12 cellular contexts compared by ENCODE assay signal in the genomic region with DNA sequence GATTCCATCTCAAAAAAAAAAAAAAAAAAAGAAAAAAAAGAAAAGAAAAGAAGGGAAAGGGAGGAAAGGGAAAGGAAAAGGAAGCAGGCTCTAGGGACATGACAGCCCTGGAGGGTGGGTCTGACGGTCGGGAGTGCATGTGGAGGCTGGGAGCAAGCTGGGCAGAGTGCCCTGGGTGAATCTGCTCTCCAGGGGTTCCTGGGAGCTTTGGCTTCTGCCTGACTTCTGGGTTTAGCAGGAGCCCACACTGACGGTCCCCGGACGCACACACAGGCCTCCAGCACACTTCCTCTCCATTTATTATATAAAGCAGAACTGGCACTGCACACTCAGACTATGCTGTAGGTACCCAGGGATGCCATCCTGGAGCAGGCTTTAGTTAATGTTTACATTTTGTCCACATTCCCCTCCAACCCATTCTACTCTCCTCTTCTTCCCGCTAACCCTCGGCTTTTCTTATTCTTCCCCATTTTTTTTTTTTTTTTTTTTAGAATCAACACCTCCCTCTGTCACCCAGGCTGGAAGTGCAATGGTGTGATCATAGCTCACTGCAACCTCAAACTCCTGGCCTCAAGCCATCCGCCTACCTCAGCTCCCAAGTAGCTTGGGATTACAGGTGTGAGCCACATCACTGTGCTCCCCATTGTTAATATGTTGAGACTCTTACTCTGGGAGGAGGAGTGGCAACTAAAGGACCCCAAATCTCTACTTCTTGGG.
DNase-seq lines count a peak whose midpoint lies in the region; ATAC-seq and TF ChIP-seq lines count a peak whose summit lies in the region.
"Had no signal": no experiment of that assay in that cellular context is flagged by ENCODE, and none has a peak within 500 bp of the region (broad histone marks: within the 10 kb centered on the region; RNA-seq: fewer than 3 reads in every experiment).

No MANE protein-coding gene starts in this region.

- no peaks in the 10 kb centered on the region for H3K27me3 Mint-ChIP-seq in activated CD4-positive, alpha-beta T cell treated with anti-CD3 and anti-CD28 coated beads for 36 hours

- H3K9me3 ChIP-seq in AG04450 (ENCODE audit: control insufficient read depth, insufficient read depth, low read length): no peaks in the 10 kb centered on the region
- no peaks in the 10 kb centered on the region for H3K9me3 ChIP-seq in Karpas-422 (ENCODE audit: low read length)

- no peaks in the 10 kb centered on the region for H4K20me1 ChIP-seq in Karpas-422 (ENCODE audit: insufficient read depth, low read depth, low read length)

- no peaks in the 10 kb centered on the region for H3K79me2 ChIP-seq in Karpas-422 (ENCODE audit: low read length)

- POLR2A ChIA-PET in AG04450 (lab: Yijun Ruan, JAX): interaction anchor here (0.6 to 1.9 kb wide), 5 partner anchors 14 to 1508 kb away, joined by 3 to 6 read pairs (median 4); partner anchors contain the start of gene SERTAD2
- POLR2A ChIA-PET in activated CD4-positive, alpha-beta T cell treated with anti-CD3 and anti-CD28 coated beads for 36 hours (lab: Charles Lee): interaction anchor here (0.6 kb wide), 1 partner anchor 819 kb away, joined by 3 read pairs; the partner anchor contains the start of gene VPS54

- H3K27me3 ChIP-seq in AG04450 (ENCODE audit: control insufficient read depth, insufficient read depth, low read length): no peaks in the 10 kb centered on the region
- H3K27me3 ChIP-seq in Karpas-422 (ENCODE audit: low read length): no peaks in the 10 kb centered on the region

- no peaks in the 10 kb centered on the region for H3K36me3 Mint-ChIP-seq in activated CD4-positive, alpha-beta T cell treated with anti-CD3 and anti-CD28 coated beads for 36 hours (ENCODE audit: low read depth)
- H3K36me3 Mint-ChIP-seq: CD4-positive, CD25-positive, alpha-beta regulatory T cell had no signal

- no peaks in the 10 kb centered on the region for H3K9me3 Mint-ChIP-seq in activated CD4-positive, alpha-beta T cell treated with anti-CD3 and anti-CD28 coated beads for 36 hours (ENCODE audit: low read depth)
- H3K9me3 Mint-ChIP-seq: activated T-cell treated with anti-CD3 and anti-CD28 coated beads, Interleukin-2, amount 50 U/mL, for 72 hours; CD4-positive, CD25-positive, alpha-beta regulatory T cell had no signal

- TF ChIP-seq CTCF in AG04450 (IDR thresholded peaks at IDR 0.05; ENCODE audit: low read depth, low read length): no peak

- no peak overlapping the region for H3K27ac Mint-ChIP-seq in activated CD4-positive, alpha-beta T cell treated with anti-CD3 and anti-CD28 coated beads for 36 hours
- H3K27ac Mint-ChIP-seq: activated T-cell treated with anti-CD3 and anti-CD28 coated beads, Interleukin-2, amount 50 U/mL, for 72 hours; CD4-positive, CD25-positive, alpha-beta regulatory T cell had no signal

- peak overlapping the region; percentile 16; the same call in 1 of the 2 replicates for H3K9ac ChIP-seq in Karpas-422 (ENCODE audit: low read length)

- intact Hi-C loops in activated CD4-positive, alpha-beta T cell treated with anti-CD3 and anti-CD28 coated beads for 36 hours (cut with DNase I, micrococcal nuclease): no loop called here

- H3K36me3 ChIP-seq in Karpas-422 (ENCODE audit: insufficient read depth, low read length): no peaks in the 10 kb centered on the region

- H3K27ac ChIP-seq in AG04450 (ENCODE audit: low read depth, low read length): peak overlapping the region; percentile 52
- H3K27ac ChIP-seq in Karpas-422 (ENCODE audit: low read length): no peak overlapping the region
- H3K27ac ChIP-seq: SK-N-MC had no signal

- H3K4me1 Mint-ChIP-seq in activated CD4-positive, alpha-beta T cell treated with anti-CD3 and anti-CD28 coated beads for 36 hours: peaks cover 3% of the 10 kb centered on the region

- DNase-seq in AG04450 (ENCODE audit: low read depth, low spot score) (no peak), Karpas-422 (peak; percentile 78), astrocyte of the hippocampus (ENCODE audit: low read depth, low spot score) (peak; percentile 52), medulla oblongata (ENCODE audit: extremely low spot score) (peak; percentile 29), NCI-H1417 (lab: John Stamatoyannopoulos, UW) (no peak)
- DNase-seq in activated CD4-positive, alpha-beta T cell treated with anti-CD3 and anti-CD28 coated beads for 36 hours: no peak
- DNase-seq: activated T-cell treated with anti-CD3 and anti-CD28 coated beads, Interleukin-2, amount 50 U/mL, for 72 hours; CD4-positive, CD25-positive, alpha-beta regulatory T cell; NCI-H1092 had no signal

- CTCF ChIA-PET in AG04450 (lab: Charles Lee): interaction anchor here (0.7 kb wide), 1 partner anchor 123 kb away, joined by 7 read pairs; no protein-coding TSS in a partner anchor
- CTCF ChIA-PET in activated CD4-positive, alpha-beta T cell treated with anti-CD3 and anti-CD28 coated beads for 36 hours (lab: Charles Lee): interaction anchor here (1.2 kb wide), 1 partner anchor 68 kb away, joined by 3 read pairs; no protein-coding TSS in a partner anchor

- no peak overlapping the region for H3K4me3 ChIP-seq in AG04450 (ENCODE audit: low read depth, low read length)
- H3K4me3 ChIP-seq in Karpas-422 (ENCODE audit: low read length): no peak overlapping the region
- H3K4me3 ChIP-seq: SK-N-MC had no signal

- no peak for ATAC-seq in GM18505 (IDR thresholded peaks at IDR 0.05; ENCODE audit: unreplicated experiment)
- no peak for ATAC-seq in HG02885 (IDR thresholded peaks at IDR 0.05; ENCODE audit: poor library complexity, unreplicated experiment)
- no peak for ATAC-seq in activated CD4-positive, alpha-beta T cell treated with anti-CD3 and anti-CD28 coated beads for 36 hours

- H2AFZ ChIP-seq in Karpas-422 (ENCODE audit: low read length): peak overlapping the region; percentile 15; the same call in 1 of the 2 replicates

- TF ChIP-seq POLR2A in GM18505 (IDR thresholded peaks at IDR 0.05; ENCODE audit: borderline replicate concordance, extremely low read depth, insufficient read depth, insufficient read length): no peak

- H3K4me3 Mint-ChIP-seq in activated CD4-positive, alpha-beta T cell treated with anti-CD3 and anti-CD28 coated beads for 36 hours: no peak overlapping the region
- H3K4me3 Mint-ChIP-seq: activated T-cell treated with anti-CD3 and anti-CD28 coated beads, Interleukin-2, amount 50 U/mL, for 72 hours; CD4-positive, CD25-positive, alpha-beta regulatory T cell had no signal

- H3K9me2 ChIP-seq in Karpas-422 (replicated peaks; ENCODE audit: insufficient read depth, low read length): no peaks in the 10 kb centered on the region

- H3K4me2 ChIP-seq in Karpas-422 (ENCODE audit: low read depth, low read length, poor library complexity, severe bottlenecking): no peak overlapping the region

- peaks cover 43% of the 10 kb centered on the region for H3K4me1 ChIP-seq in Karpas-422 (ENCODE audit: low read length)

Comparison
In these comparisons a context has a peak if more than half of its experiments do, and no peak if none do; other contexts are left out.
1. DNase-seq: peak in Karpas-422 (single experiment), astrocyte of the hippocampus (single experiment) and medulla oblongata (single experiment); none in AG04450 (single experiment), NCI-H1417 (0 of 3) and activated CD4-positive, alpha-beta T cell treated with anti-CD3 and anti-CD28 coated beads for 36 hours (single experiment).